ENCODE assay signal across 12 cellular contexts in genomic region chr5:151483176-151483575, GRCh38. TPM values are rescaled to one million over a fixed set of nuclear protein-coding genes. Genes with fewer than 3 reads are reported as not detected.
DNase-seq lines count a peak whose midpoint lies in the region; ATAC-seq and TF ChIP-seq lines count a peak whose summit lies in the region.
"Had no signal": no experiment of that assay in that cellular context is flagged by ENCODE, and none has a peak within 500 bp of the region (broad histone marks: within the 10 kb centered on the region; RNA-seq: fewer than 3 reads in every experiment).

No MANE protein-coding gene starts in this region.

- TF ChIP-seq CTCF in smooth muscle cell (IDR thresholded peaks at IDR 0.05; ENCODE audit: borderline replicate concordance, insufficient read depth, poor library complexity, severe bottlenecking) (no peak), type B pancreatic cell (conservative IDR thresholded peaks at IDR 0.05) (no peak)

- H3K27me3 ChIP-seq in smooth muscle cell (ENCODE audit: low read depth) = no peaks in the 10 kb centered on the region
- H3K27me3 ChIP-seq: cardiac muscle cell had no signal

- no peaks in the 10 kb centered on the region for H3K79me2 ChIP-seq in smooth muscle cell (ENCODE audit: low read depth)

- H3F3A ChIP-seq in smooth muscle cell (ENCODE audit: low read depth) = peaks cover 13% of the 10 kb centered on the region

- WGBS in smooth muscle cell (ENCODE audit: low lambda C conversion rate) = 58% methylated on average over 3 of the region's 3 CpGs

- H3K36me3 ChIP-seq in smooth muscle cell (ENCODE audit: low read depth) = no peaks in the 10 kb centered on the region
- H3K36me3 ChIP-seq: cardiac muscle cell had no signal

- peak overlapping the region; percentile 41 for H3K27ac ChIP-seq in angular gyrus (ENCODE audit: low read depth, low read length)
- peak overlapping the region; percentile 29 for H3K27ac ChIP-seq in smooth muscle cell (ENCODE audit: low read depth)
- H3K27ac ChIP-seq: 22Rv1, cardiac muscle cell had no signal

- H3K9me3 ChIP-seq in smooth muscle cell (replicated peaks; ENCODE audit: low read depth) = no peaks in the 10 kb centered on the region

- no peak overlapping the region for H3K27ac Mint-ChIP-seq in type B pancreatic cell
- H3K27ac Mint-ChIP-seq: activated CD4-positive, alpha-beta T cell treated with anti-CD3 and anti-CD28 coated beads, Interleukin-2, amount 10 ng/mL, durations not matched to agents 7 days and 5 days; activated T-helper 2 cell treated with anti-CD3 and anti-CD28 coated beads, Interferon-gamma antibody, Interleukin-2, Interleukin-4, amounts not matched to agents 10 μg/mL and 5 μg/mL and 100 μg/mL, durations not matched to agents 14 hours and 24 hours and 36 hours had no signal

- H3K27me3 Mint-ChIP-seq in type B pancreatic cell = no peaks in the 10 kb centered on the region
- H3K27me3 Mint-ChIP-seq: activated CD4-positive, alpha-beta T cell treated with anti-CD3 and anti-CD28 coated beads, Interleukin-2, amount 10 ng/mL, durations not matched to agents 7 days and 5 days had no signal

- H3K4me3 Mint-ChIP-seq in type B pancreatic cell = no peak overlapping the region
- H3K4me3 Mint-ChIP-seq: activated CD4-positive, alpha-beta T cell treated with anti-CD3 and anti-CD28 coated beads, Interleukin-2, amount 10 ng/mL, durations not matched to agents 7 days and 5 days had no signal

- no peaks in the 10 kb centered on the region for H3K9me3 Mint-ChIP-seq in type B pancreatic cell
- H3K9me3 Mint-ChIP-seq: activated CD4-positive, alpha-beta T cell treated with anti-CD3 and anti-CD28 coated beads, Interleukin-2, amount 10 ng/mL, durations not matched to agents 7 days and 5 days; activated T-helper 2 cell treated with anti-CD3 and anti-CD28 coated beads, Interferon-gamma antibody, Interleukin-2, Interleukin-4, amounts not matched to agents 10 μg/mL and 5 μg/mL and 100 μg/mL, durations not matched to agents 14 hours and 24 hours and 36 hours had no signal

- peaks cover 6% of the 10 kb centered on the region for H3K4me1 Mint-ChIP-seq in type B pancreatic cell (ENCODE audit: unreplicated experiment)
- H3K4me1 Mint-ChIP-seq: activated CD4-positive, alpha-beta T cell treated with anti-CD3 and anti-CD28 coated beads, Interleukin-2, amount 10 ng/mL, durations not matched to agents 7 days and 5 days had no signal

- DNase-seq in NCI-H1694 treated with DMSO at 0.1 percent for 48 hours (lab: John Stamatoyannopoulos, UW) = peak; percentile 23
- DNase-seq in NCI-H1694 (lab: John Stamatoyannopoulos, UW) = no peak
- DNase-seq in iris pigment epithelial cell (ENCODE audit: low read depth) = peak; percentile 78
- no peak for DNase-seq in smooth muscle cell (lab: John Stamatoyannopoulos, UW; ENCODE audit: unreplicated experiment)
- DNase-seq in type B pancreatic cell (ENCODE audit: extremely low spot score, unreplicated experiment) = no peak
- DNase-seq in epidermal melanocyte (ENCODE audit: insufficient read length, low spot score) = no peak
- DNase-seq: activated CD4-positive, alpha-beta T cell treated with anti-CD3 and anti-CD28 coated beads, Interleukin-2, amount 10 ng/mL, durations not matched to agents 7 days and 5 days had no signal

- no peak for ATAC-seq in GM19395 (IDR thresholded peaks at IDR 0.05; ENCODE audit: unreplicated experiment)

- peaks cover 17% of the 10 kb centered on the region for H3K4me1 ChIP-seq in smooth muscle cell (ENCODE audit: low read depth)

- H3K4me2 ChIP-seq in smooth muscle cell = no peak overlapping the region

- peaks cover 16% of the 10 kb centered on the region for H3K36me3 Mint-ChIP-seq in type B pancreatic cell

- no peak overlapping the region for H2AFZ ChIP-seq in smooth muscle cell (ENCODE audit: low read depth)

- H4K20me1 ChIP-seq in smooth muscle cell (ENCODE audit: low read depth) = no peaks in the 10 kb centered on the region

- H3K4me3 ChIP-seq in smooth muscle cell = no peak overlapping the region
- H3K4me3 ChIP-seq: cardiac muscle cell had no signal

- no peak overlapping the region for H3K9ac ChIP-seq in smooth muscle cell (ENCODE audit: low read depth)

RNA-seq across cellular contexts. Expression of gene SLC36A1, which starts 35.8 kb away (rescaled TPM):
- total RNA-seq in smooth muscle cell (8.8 and 15.1 TPM in 2 replicates), type B pancreatic cell (ENCODE audit: low replicate concordance) (15.5 and 18.2 TPM in 2 replicates)
- 6.9 and 8.3 TPM in 2 replicates for polyA plus RNA-seq in smooth muscle cell

Comparison
In these comparisons a context has a peak if more than half of its experiments do, and no peak if none do; other contexts are left out.
1. DNase-seq: peak in NCI-H1694 treated with DMSO at 0.1 percent for 48 hours (single experiment) and iris pigment epithelial cell (single experiment); none in NCI-H1694 (single experiment), smooth muscle cell (single experiment), type B pancreatic cell (single experiment) and epidermal melanocyte (single experiment).